In the genomic region with DNA sequence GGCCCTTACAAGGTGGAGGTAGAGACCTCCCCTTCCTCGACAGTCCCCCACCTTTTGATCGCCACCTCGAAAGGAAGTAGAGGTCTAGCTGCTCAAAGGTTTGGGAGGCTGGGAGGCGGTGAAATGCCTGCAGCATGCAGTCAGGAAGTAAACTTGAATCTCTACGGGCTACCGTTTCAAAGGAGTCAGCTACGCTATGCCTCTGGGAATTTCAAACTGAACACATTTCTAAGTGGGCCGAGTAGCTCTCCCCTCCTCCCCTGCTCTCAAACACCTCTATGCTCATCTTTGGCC, we compare ENCODE assay signal across 23 cellular contexts.
DNase-seq lines count a peak whose midpoint lies in the region; ATAC-seq, FAIRE-seq and TF ChIP-seq lines count a peak whose summit lies in the region.
"Had no signal": no experiment of that assay in that cellular context is flagged by ENCODE, and none has a peak within 500 bp of the region (broad histone marks: within the 10 kb centered on the region; RNA-seq: fewer than 3 reads in every experiment).

No MANE protein-coding gene starts in this region.

- CTCF ChIA-PET in H1 (lab: Charles Lee; ENCODE audit: partially characterized antibody): interaction anchor here (0.6 to 1.6 kb wide), 7 partner anchors 10 to 83 kb away, joined by 3 to 5 read pairs (median 3); no protein-coding TSS in a partner anchor

- intact Hi-C loops in vagina (cut with DNase I): no loop called here

- no peaks in the 10 kb centered on the region for H3K4me1 ChIP-seq in H9 (ENCODE audit: insufficient read depth, low read length)
- 0 out of 7 replicates have a peak, but pooled peaks cover 0 to 3% (median 0%) of the 10 kb centered on the region in 4 experiments for H3K4me1 ChIP-seq in H1 (replicated peaks in 1 of 4; ENCODE audit: control insufficient read depth in 3 of 4, insufficient read depth in 4 of 4, low read length in 3 of 4)
- H3K4me1 ChIP-seq in vagina: peaks cover 8% of the 10 kb centered on the region

- H2BK15ac ChIP-seq in H9 (ENCODE audit: low read depth, low read length) (no peak overlapping the region), H1 (ENCODE audit: low read length) (no peak overlapping the region)

- no peak overlapping the region for H2BK120ac ChIP-seq in H9 (ENCODE audit: low read depth, low read length, poor library complexity, severe bottlenecking)
- H2BK120ac ChIP-seq in H1 (replicated peaks; ENCODE audit: low read depth, low read length): no peak overlapping the region

- no peak for ATAC-seq in esophagus mucosa

- H3K4me1 Mint-ChIP-seq in H9: peaks cover 5 to 13% of the 10 kb centered on the region in 2 experiments; a peak in 3 of 4 replicates

- TF ChIP-seq RAD21 in H1 (IDR thresholded peaks at IDR 0.05 in 1 of 2, conservative IDR thresholded peaks at IDR 0.05 in 1 of 2; ENCODE audit: low read depth in 2 of 2, low read length in 2 of 2): no peak

- TF ChIP-seq CTCF in H9 (conservative IDR thresholded peaks at IDR 0.05): no peak
- TF ChIP-seq CTCF in H1 (IDR thresholded peaks at IDR 0.05; ENCODE audit: control extremely low read depth in 1 of 3, insufficient read depth in 1 of 3, low read depth in 1 of 3, low read length in 3 of 3): no peak
- no peak for TF ChIP-seq CTCF in vagina (IDR thresholded peaks at IDR 0.05)

- H3K56ac ChIP-seq in H9 (ENCODE audit: insufficient read length, low read depth, low read length) (no peak overlapping the region), H1 (replicated peaks; ENCODE audit: insufficient read length, low read depth, low read length) (no peak overlapping the region)

- H2AFZ ChIP-seq in H9 (ENCODE audit: low read length) (no peak overlapping the region), H1 (ENCODE audit: low read length) (no peak overlapping the region)

- H3K4me2 ChIP-seq in H9 (ENCODE audit: insufficient read depth, insufficient read length, low read length) (no peak overlapping the region), H1 (ENCODE audit: insufficient read depth in 1 of 2, low read depth in 2 of 2, low read length in 2 of 2) (peak overlapping the region in 1 of 2 experiments; percentile 48; a peak in 2 of 4 replicates)
- H3K4me2 ChIP-seq: SK-N-SH had no signal

- H3K79me2 ChIP-seq in H9 (ENCODE audit: insufficient read depth, low read length): no peaks in the 10 kb centered on the region
- H3K79me2 ChIP-seq in H1 (ENCODE audit: control insufficient read depth in 1 of 2, insufficient read depth in 2 of 2, low read length in 2 of 2): no peaks in the 10 kb centered on the region

- TF ChIP-seq POLR2A in H1 (IDR thresholded peaks at IDR 0.05; ENCODE audit: control extremely low read depth in 1 of 2, low read depth in 2 of 2, low read length in 2 of 2) (no peak), vagina (IDR thresholded peaks at IDR 0.05) (no peak)

- H3K9me3 Mint-ChIP-seq in H9: peaks cover 0 to 2% of the 10 kb centered on the region in 2 experiments; a peak in 3 of 5 replicates
- H3K9me3 Mint-ChIP-seq: HFFc6; T-helper 1 cell treated with Interleukin-12 subunit alpha and Interleukin-12 subunit beta and Interleukin-4 antibody, amounts not matched to agents 30 μg/mL and 1 μg/mL, for 36 hours had no signal

- H4K8ac ChIP-seq in H9 (replicated peaks; ENCODE audit: insufficient read length, low read depth, low read length): no peak overlapping the region
- peak overlapping the region; percentile 94; the same call in 1 of the 2 replicates for H4K8ac ChIP-seq in H1 (ENCODE audit: extremely low read depth, insufficient read depth, low read length)

- H3K79me1 ChIP-seq in H9 (ENCODE audit: insufficient read depth, low read depth, low read length, poor library complexity, severe bottlenecking): no peaks in the 10 kb centered on the region
- H3K79me1 ChIP-seq in H1 (ENCODE audit: low read depth, low read length): no peaks in the 10 kb centered on the region

- H3K36me3 ChIP-seq in H1 (ENCODE audit: control insufficient read depth in 2 of 4, insufficient read depth in 4 of 4, low read length in 3 of 4) (no peaks in the 10 kb centered on the region), vagina (no peaks in the 10 kb centered on the region)

- H2BK12ac ChIP-seq in H9 (ENCODE audit: insufficient read length, low read depth, low read length) (no peak overlapping the region), H1 (ENCODE audit: low read depth, low read length) (no peak overlapping the region)

- H3K4me3 Mint-ChIP-seq in H9: no peak overlapping the region
- H3K4me3 Mint-ChIP-seq: HFFc6; T-helper 1 cell treated with Interleukin-12 subunit alpha and Interleukin-12 subunit beta and Interleukin-4 antibody, amounts not matched to agents 30 μg/mL and 1 μg/mL, for 36 hours had no signal

- H2AK5ac ChIP-seq in H9 (ENCODE audit: insufficient read length, low read length) (no peak overlapping the region), H1 (ENCODE audit: low read depth, low read length) (no peak overlapping the region)

- POLR2A ChIA-PET in H1 (lab: Charles Lee; ENCODE audit: partially characterized antibody): interaction anchor here (1.0 to 1.7 kb wide), 3 partner anchors 54 to 634 kb away, joined by 3 to 5 read pairs (median 3); no protein-coding TSS in a partner anchor

- no peak overlapping the region for H3K4me3 ChIP-seq in H1 (ENCODE audit: extremely low read depth in 1 of 4, insufficient read depth in 2 of 4, low read depth in 3 of 4, low read length in 4 of 4)
- no peak overlapping the region for H3K4me3 ChIP-seq in vagina

- H2BK5ac ChIP-seq in H9 (ENCODE audit: insufficient read length, low read length) (no peak overlapping the region), H1 (ENCODE audit: low read depth, low read length) (no peak overlapping the region)

- no peak overlapping the region; a peak in 1 of 7 replicates for H3K27ac Mint-ChIP-seq in H9
- H3K27ac Mint-ChIP-seq: HFFc6; T-helper 1 cell treated with Interleukin-12 subunit alpha and Interleukin-12 subunit beta and Interleukin-4 antibody, amounts not matched to agents 30 μg/mL and 1 μg/mL, for 36 hours had no signal

- H3K36me3 Mint-ChIP-seq in H9 (ENCODE audit: insufficient read depth in 1 of 3, low read depth in 3 of 3): no peaks in the 10 kb centered on the region; a peak in 1 of 7 replicates

- TF ChIP-seq EP300 in H1 (IDR thresholded peaks at IDR 0.05; ENCODE audit: borderline replicate concordance in 1 of 2, low read depth in 2 of 2, low read length in 2 of 2): no peak

- H4K5ac ChIP-seq in H9 (ENCODE audit: insufficient read length, low read depth, low read length) (no peak overlapping the region), H1 (ENCODE audit: insufficient read length, low read depth, low read length) (no peak overlapping the region)

- no peak overlapping the region for H2BK20ac ChIP-seq in H9 (ENCODE audit: low read depth, low read length, poor library complexity, severe bottlenecking)
- H2BK20ac ChIP-seq in H1 (ENCODE audit: low read length): no peak overlapping the region

- DNase-seq in ELF-1 (ENCODE audit: low read depth, low spot score) (peak; percentile 75), H9 (no peak), H1 (ENCODE audit: low read depth in 1 of 2, low spot score in 2 of 2) (no peak), vagina (ENCODE audit: extremely low spot score in 2 of 2) (peak; percentile 74 to 85), DMS114 treated with DMSO at 0.1 percent for 48 hours (lab: John Stamatoyannopoulos, UW; ENCODE audit: unreplicated experiment) (no peak), occipital lobe (lab: John Stamatoyannopoulos, UW) (no peak)
- DNase-seq: GF-D8, HFFc6, Kasumi-1, MV-4-11, NCI-H1105, NCI-H1436 treated with DMSO at 0.1 percent for 48 hours, NCI-H1930, NCI-H2107, NCI-H524 treated with DMSO at 0.1 percent for 48 hours, NCI-H774, SW 1271 had no signal

- H3K23ac ChIP-seq in H9 (ENCODE audit: insufficient read length, low read depth, low read length): no peak overlapping the region
- no peak overlapping the region for H3K23ac ChIP-seq in H1 (ENCODE audit: insufficient read length)

- no peak overlapping the region for H3T11ph ChIP-seq in H9 (ENCODE audit: low read length)

- no peak overlapping the region for H4K91ac ChIP-seq in H9 (ENCODE audit: insufficient read length, low read depth, low read length)
- peak overlapping the region; percentile 75 for H4K91ac ChIP-seq in H1 (replicated peaks; ENCODE audit: insufficient read length, low read length)

- peak overlapping the region; percentile 59 for H3K18ac ChIP-seq in H9 (ENCODE audit: insufficient read length, low read depth, low read length)
- H3K18ac ChIP-seq in H1 (ENCODE audit: extremely low read depth, low read length): no peak overlapping the region

- no peak for FAIRE-seq in H1 (lab: Jason Lieb, UNC)
- FAIRE-seq: D721Med, GM12891, H54 had no signal

- H4K20me1 ChIP-seq in H9 (ENCODE audit: control insufficient read depth, insufficient read depth, insufficient read length): no peaks in the 10 kb centered on the region
- no peaks in the 10 kb centered on the region for H4K20me1 ChIP-seq in H1 (replicated peaks in 1 of 2; ENCODE audit: control insufficient read depth in 1 of 2, insufficient read depth in 2 of 2, low read length in 2 of 2)

- no CpG with 5 or more reads among the region's 8 CpGs for WGBS in H9 (ENCODE audit: extremely low coverage, insufficient read length, low lambda C conversion rate)
- 89% methylated on average over 8 of the region's 8 CpGs; no CpG with 5 or more reads in 1 of the 2 experiments for WGBS in H1 (ENCODE audit: extremely low coverage in 1 of 2, insufficient coverage in 1 of 2, insufficient read length in 1 of 2, insufficient replicate concordance in 2 of 2, low coverage in 1 of 2, low lambda C conversion rate in 2 of 2, missing lambda C conversion rate in 1 of 2), 2 experiments

- peaks cover 16% of the 10 kb centered on the region for H3K27me3 Mint-ChIP-seq in H9 (ENCODE audit: low read depth)

- H3K9me3 ChIP-seq in H9 (ENCODE audit: control insufficient read depth, low read depth, low read length): no peaks in the 10 kb centered on the region
- H3K9me3 ChIP-seq in H1 (ENCODE audit: insufficient read depth in 2 of 2, low read depth in 1 of 2, low read length in 1 of 2): no peaks in the 10 kb centered on the region
- H3K9me3 ChIP-seq in vagina: no peaks in the 10 kb centered on the region
- H3K9me3 ChIP-seq: SK-N-SH had no signal

- H3K23me2 ChIP-seq in H9 (ENCODE audit: insufficient read length, low read depth, low read length, poor library complexity, severe bottlenecking) (no peaks in the 10 kb centered on the region), H1 (ENCODE audit: low read depth, low read length) (no peaks in the 10 kb centered on the region)

- H3K9ac ChIP-seq in H9 (ENCODE audit: extremely low read depth, insufficient read length, low read length): no peak overlapping the region
- H3K9ac ChIP-seq in H1 (replicated peaks in 1 of 4; ENCODE audit: extremely low read depth in 1 of 4, low read depth in 3 of 4, low read length in 3 of 4): no peak overlapping the region
- H3K9ac ChIP-seq: SK-N-SH had no signal

- H3K27ac ChIP-seq in H9 (ENCODE audit: insufficient read length, low read depth, low read length) (no peak overlapping the region), H1 (ENCODE audit: low read depth, low read length) (no peak overlapping the region), vagina (no peak overlapping the region)

- no peak overlapping the region for H3K14ac ChIP-seq in H9 (ENCODE audit: insufficient read depth, low read length)
- H3K14ac ChIP-seq in H1 (ENCODE audit: insufficient read length): no peak overlapping the region

- no peaks in the 10 kb centered on the region; the same call in 1 of the 2 replicates for H3K27me3 ChIP-seq in H9 (ENCODE audit: insufficient read depth, low read length)
- H3K27me3 ChIP-seq in H1 (replicated peaks in 1 of 4; ENCODE audit: control insufficient read depth in 3 of 4, extremely low read depth in 1 of 4, insufficient read depth in 3 of 4, low read length in 3 of 4): peaks cover 0 to 5% (median 2%) of the 10 kb centered on the region in 4 experiments; a peak in 4 of 7 replicates
- no peaks in the 10 kb centered on the region for H3K27me3 ChIP-seq in vagina

- H3K4ac ChIP-seq in H9 (ENCODE audit: low read depth, low read length) (no peak overlapping the region), H1 (replicated peaks; ENCODE audit: insufficient read length, low read depth, low read length) (no peak overlapping the region)

Comparison
In these comparisons a context has a peak if more than half of its experiments do, and no peak if none do; other contexts are left out.
1. DNase-seq: peak in ELF-1 (single experiment) and vagina (2 of 2); none in H9 (single experiment), H1 (0 of 2), DMS114 treated with DMSO at 0.1 percent for 48 hours (single experiment) and occipital lobe (single experiment).